Comparison of ENCODE assay signal across 1 cellular context in the genomic region with DNA sequence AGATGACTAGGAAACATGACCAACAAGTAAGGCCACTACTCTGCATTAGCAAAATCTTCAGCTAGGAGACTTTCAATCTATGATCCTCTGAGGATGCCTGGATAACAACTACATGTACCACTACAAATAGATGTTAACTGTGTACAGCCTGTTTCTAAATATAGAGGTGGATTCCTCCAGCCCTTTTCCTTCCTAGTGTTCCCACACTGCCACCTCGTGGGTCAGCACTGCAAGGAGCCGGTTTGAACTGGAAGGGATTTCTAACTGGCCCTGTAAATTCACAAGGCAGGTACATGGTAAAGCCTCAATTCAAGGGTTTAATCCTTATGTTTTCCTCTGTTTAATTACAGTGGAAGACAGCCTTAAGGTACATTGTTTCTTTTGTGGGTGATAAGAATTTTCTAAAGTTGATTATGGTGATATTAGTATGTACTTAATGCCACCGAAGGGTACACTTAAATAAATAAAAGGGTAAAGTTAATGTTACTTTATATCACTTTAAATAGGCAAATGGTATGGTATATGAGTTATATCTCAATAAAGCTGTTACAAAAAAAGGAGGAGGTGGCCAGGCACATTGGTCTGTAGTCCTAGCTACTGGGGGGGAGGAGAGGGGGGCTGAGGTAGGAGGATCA.
TF ChIP-seq lines count a peak whose summit lies in the region.

No MANE protein-coding gene starts in this region.

TF ChIP-seq in HCT116, 20 proteins besides CTCF, POLR2A, EP300 and RAD21 (continued from another document):
- TF ChIP-seq, protein P1, sequence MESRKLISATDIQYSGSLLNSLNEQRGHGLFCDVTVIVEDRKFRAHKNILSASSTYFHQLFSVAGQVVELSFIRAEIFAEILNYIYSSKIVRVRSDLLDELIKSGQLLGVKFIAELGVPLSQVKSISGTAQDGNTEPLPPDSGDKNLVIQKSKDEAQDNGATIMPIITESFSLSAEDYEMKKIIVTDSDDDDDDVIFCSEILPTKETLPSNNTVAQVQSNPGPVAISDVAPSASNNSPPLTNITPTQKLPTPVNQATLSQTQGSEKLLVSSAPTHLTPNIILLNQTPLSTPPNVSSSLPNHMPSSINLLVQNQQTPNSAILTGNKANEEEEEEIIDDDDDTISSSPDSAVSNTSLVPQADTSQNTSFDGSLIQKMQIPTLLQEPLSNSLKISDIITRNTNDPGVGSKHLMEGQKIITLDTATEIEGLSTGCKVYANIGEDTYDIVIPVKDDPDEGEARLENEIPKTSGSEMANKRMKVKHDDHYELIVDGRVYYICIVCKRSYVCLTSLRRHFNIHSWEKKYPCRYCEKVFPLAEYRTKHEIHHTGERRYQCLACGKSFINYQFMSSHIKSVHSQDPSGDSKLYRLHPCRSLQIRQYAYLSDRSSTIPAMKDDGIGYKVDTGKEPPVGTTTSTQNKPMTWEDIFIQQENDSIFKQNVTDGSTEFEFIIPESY (IDR thresholded peaks at IDR 0.05; ENCODE audit: extremely low read depth, insufficient replicate concordance, low read length) = no peak
- TF ChIP-seq, protein P2, sequence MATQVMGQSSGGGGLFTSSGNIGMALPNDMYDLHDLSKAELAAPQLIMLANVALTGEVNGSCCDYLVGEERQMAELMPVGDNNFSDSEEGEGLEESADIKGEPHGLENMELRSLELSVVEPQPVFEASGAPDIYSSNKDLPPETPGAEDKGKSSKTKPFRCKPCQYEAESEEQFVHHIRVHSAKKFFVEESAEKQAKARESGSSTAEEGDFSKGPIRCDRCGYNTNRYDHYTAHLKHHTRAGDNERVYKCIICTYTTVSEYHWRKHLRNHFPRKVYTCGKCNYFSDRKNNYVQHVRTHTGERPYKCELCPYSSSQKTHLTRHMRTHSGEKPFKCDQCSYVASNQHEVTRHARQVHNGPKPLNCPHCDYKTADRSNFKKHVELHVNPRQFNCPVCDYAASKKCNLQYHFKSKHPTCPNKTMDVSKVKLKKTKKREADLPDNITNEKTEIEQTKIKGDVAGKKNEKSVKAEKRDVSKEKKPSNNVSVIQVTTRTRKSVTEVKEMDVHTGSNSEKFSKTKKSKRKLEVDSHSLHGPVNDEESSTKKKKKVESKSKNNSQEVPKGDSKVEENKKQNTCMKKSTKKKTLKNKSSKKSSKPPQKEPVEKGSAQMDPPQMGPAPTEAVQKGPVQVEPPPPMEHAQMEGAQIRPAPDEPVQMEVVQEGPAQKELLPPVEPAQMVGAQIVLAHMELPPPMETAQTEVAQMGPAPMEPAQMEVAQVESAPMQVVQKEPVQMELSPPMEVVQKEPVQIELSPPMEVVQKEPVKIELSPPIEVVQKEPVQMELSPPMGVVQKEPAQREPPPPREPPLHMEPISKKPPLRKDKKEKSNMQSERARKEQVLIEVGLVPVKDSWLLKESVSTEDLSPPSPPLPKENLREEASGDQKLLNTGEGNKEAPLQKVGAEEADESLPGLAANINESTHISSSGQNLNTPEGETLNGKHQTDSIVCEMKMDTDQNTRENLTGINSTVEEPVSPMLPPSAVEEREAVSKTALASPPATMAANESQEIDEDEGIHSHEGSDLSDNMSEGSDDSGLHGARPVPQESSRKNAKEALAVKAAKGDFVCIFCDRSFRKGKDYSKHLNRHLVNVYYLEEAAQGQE (IDR thresholded peaks at IDR 0.05; ENCODE audit: low read depth) = no peak
- TF ChIP-seq SP1 (IDR thresholded peaks at IDR 0.05; ENCODE audit: low read depth) (no peak), YY1 (IDR thresholded peaks at IDR 0.05; ENCODE audit: extremely low read depth, insufficient replicate concordance, low read depth, low read length) (no peak), JUND (IDR thresholded peaks at IDR 0.05) (no peak), TCF7L2 (IDR thresholded peaks at IDR 0.05; ENCODE audit: borderline replicate concordance, extremely low read depth, insufficient read depth, insufficient read length) (no peak)
